Comparison of ENCODE assay signal across 19 cellular contexts in the genomic region with DNA sequence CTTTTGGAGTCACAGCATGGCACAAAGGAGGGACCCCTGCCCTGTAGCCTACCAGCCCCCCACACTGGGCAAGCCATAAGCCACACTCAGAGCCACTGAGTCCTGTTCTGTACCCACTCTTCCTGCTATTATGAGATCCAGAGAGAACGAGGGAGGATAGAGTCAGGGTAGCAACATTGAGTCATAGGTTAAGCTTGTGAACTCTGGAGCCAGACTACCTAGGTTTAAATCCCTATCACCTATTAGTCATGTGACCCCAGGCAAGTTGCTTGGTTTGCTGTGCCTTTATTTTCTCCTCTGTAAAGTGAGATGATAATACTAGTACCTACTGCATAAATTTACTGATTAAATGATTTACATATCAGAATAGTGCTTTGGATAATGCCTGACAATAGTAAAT. TPM values are rescaled to one million over a fixed set of nuclear protein-coding genes. Genes with fewer than 3 reads are reported as not detected.
"Had no signal": no experiment of that assay in that cellular context is flagged by ENCODE, and none has a peak within 500 bp of the region (broad histone marks: within the 10 kb centered on the region; RNA-seq: fewer than 3 reads in every experiment).

No MANE protein-coding gene starts in this region.

- H3K36me3 Mint-ChIP-seq: activated naive CD4-positive, alpha-beta T cell treated with anti-CD3 and anti-CD28 coated beads, Interleukin-2, amount 50 U/mL, for 72 hours; mesothelial cell of epicardium; natural killer cell treated with Interleukin-12 subunit alpha and Interleukin-12 subunit beta and Interleukin-15 and Interleukin-18, amount 100 ng/mL, for 72 hours; stimulated activated naive B cell treated with anti-CD40 and anti-IgM and Interleukin-4, amounts not matched to agents 10 μg/mL and 1 μg/mL and 100 μg/mL, for 72 hours; WTC11 had no signal

- H3K27ac ChIP-seq: adrenal gland, cardiac muscle cell, hepatocyte, neutrophil, pancreas, sigmoid colon, spleen had no signal

- H3K27me3 ChIP-seq: adrenal gland, cardiac muscle cell, hepatocyte, pancreas, sigmoid colon, spleen had no signal

- H3K4me1 ChIP-seq: adrenal gland, pancreas, spleen had no signal

- DNase-seq: activated CD4-positive, alpha-beta T cell treated with anti-CD3 and anti-CD28 coated beads for 36 hours; activated CD4-positive, alpha-beta T cell treated with anti-CD3 and anti-CD28 coated beads, Interleukin-2, amount 50 U/mL, for 48 hours; activated gamma-delta T cell; adrenal gland; dermis blood vessel endothelial cell; effector memory CD8-positive, alpha-beta T cell; pancreas; sigmoid colon; spleen; stimulated activated CD4-positive, alpha-beta T cell treated with anti-CD3 and anti-CD28 coated beads, Interleukin-4, amount 100 ng/mL, for 4 hours; stimulated activated naive B cell treated with anti-CD40 and anti-IgM and Interleukin-4, amounts not matched to agents 10 μg/mL and 1 μg/mL and 100 μg/mL, for 72 hours had no signal

- H3K4me3 Mint-ChIP-seq: activated CD4-positive, alpha-beta T cell treated with anti-CD3 and anti-CD28 coated beads for 36 hours; effector memory CD8-positive, alpha-beta T cell; mesothelial cell of epicardium; natural killer cell treated with Interleukin-12 subunit alpha and Interleukin-12 subunit beta and Interleukin-15 and Interleukin-18, amount 100 ng/mL, for 72 hours; stimulated activated naive B cell treated with anti-CD40 and anti-IgM and Interleukin-4, amounts not matched to agents 10 μg/mL and 1 μg/mL and 100 μg/mL, for 72 hours; WTC11 had no signal

- H3K27me3 Mint-ChIP-seq: activated CD4-positive, alpha-beta T cell treated with anti-CD3 and anti-CD28 coated beads for 36 hours; effector memory CD8-positive, alpha-beta T cell had no signal

- H3K9me3 ChIP-seq: adrenal gland, neutrophil, pancreas had no signal

- H3K4me1 Mint-ChIP-seq: stimulated activated naive B cell treated with anti-CD40 and anti-IgM and Interleukin-4, amounts not matched to agents 10 μg/mL and 1 μg/mL and 100 μg/mL, for 72 hours had no signal

- H3K79me2 ChIP-seq: hepatocyte had no signal

- H2AFZ ChIP-seq: hepatocyte had no signal

- H3K36me3 ChIP-seq: adrenal gland, cardiac muscle cell, neutrophil, pancreas, sigmoid colon, spleen had no signal

- H3K9me3 Mint-ChIP-seq: activated naive CD4-positive, alpha-beta T cell treated with anti-CD3 and anti-CD28 coated beads, Interleukin-2, amount 50 U/mL, for 72 hours; effector memory CD8-positive, alpha-beta T cell; natural killer cell treated with Interleukin-12 subunit alpha and Interleukin-12 subunit beta and Interleukin-15 and Interleukin-18, amount 100 ng/mL, for 72 hours; stimulated activated naive B cell treated with anti-CD40 and anti-IgM and Interleukin-4, amounts not matched to agents 10 μg/mL and 1 μg/mL and 100 μg/mL, for 72 hours had no signal

- ATAC-seq: activated CD4-positive, alpha-beta T cell treated with anti-CD3 and anti-CD28 coated beads for 36 hours; activated naive CD4-positive, alpha-beta T cell treated with anti-CD3 and anti-CD28 coated beads, Interleukin-2, amount 50 U/mL, for 72 hours; effector memory CD8-positive, alpha-beta T cell; natural killer cell treated with Interleukin-12 subunit alpha and Interleukin-12 subunit beta and Interleukin-15 and Interleukin-18, amount 100 ng/mL, for 72 hours; pancreas; stimulated activated naive B cell treated with anti-CD40 and anti-IgM and Interleukin-4, amounts not matched to agents 10 μg/mL and 1 μg/mL and 100 μg/mL, for 72 hours had no signal

- FAIRE-seq: pancreas had no signal

- H3K27ac Mint-ChIP-seq: activated CD4-positive, alpha-beta T cell treated with anti-CD3 and anti-CD28 coated beads for 36 hours; activated naive CD4-positive, alpha-beta T cell treated with anti-CD3 and anti-CD28 coated beads, Interleukin-2, amount 50 U/mL, for 72 hours; effector memory CD8-positive, alpha-beta T cell; mesothelial cell of epicardium; natural killer cell treated with Interleukin-12 subunit alpha and Interleukin-12 subunit beta and Interleukin-15 and Interleukin-18, amount 100 ng/mL, for 72 hours; stimulated activated naive B cell treated with anti-CD40 and anti-IgM and Interleukin-4, amounts not matched to agents 10 μg/mL and 1 μg/mL and 100 μg/mL, for 72 hours; WTC11 had no signal

- H3K4me3 ChIP-seq: adrenal gland, cardiac muscle cell, hepatocyte, lung, pancreas, sigmoid colon, spleen had no signal

- H3K4me2 ChIP-seq: hepatocyte had no signal

RNA-seq across cellular contexts. Expression of gene CNBD2, which starts 0.5 kb away (rescaled TPM):
- polyA plus RNA-seq: hepatocyte had no signal
